In genomic region chr19:28028881-28029280, GRCh38 we compare ENCODE assay signal across 27 cellular contexts.
"Had no signal": no experiment of that assay in that cellular context is flagged by ENCODE, and none has a peak within 500 bp of the region (broad histone marks: within the 10 kb centered on the region; RNA-seq: fewer than 3 reads in every experiment).

No MANE protein-coding gene starts in this region.

- H3K4me1 ChIP-seq: body of pancreas, esophagus muscularis mucosa, gastroesophageal sphincter, heart right ventricle had no signal

- DNase-seq: activated CD4-positive, alpha-beta memory T cell treated with anti-CD3 and anti-CD28 coated beads, Interleukin-2, amount 10 ng/mL, durations not matched to agents 7 days and 5 days; activated CD4-positive, alpha-beta T cell treated with anti-CD3 and anti-CD28 coated beads for 1 hour; activated CD4-positive, alpha-beta T cell treated with anti-CD3 and anti-CD28 coated beads for 4 hours; activated CD4-positive, alpha-beta T cell treated with anti-CD3 and anti-CD28 coated beads, Interleukin-2, amount 10 ng/mL, durations not matched to agents 7 days and 5 days; activated CD4-positive, alpha-beta T cell treated with anti-CD3 and anti-CD28 coated beads, Interleukin-2, amount 50 U/mL, for 4 hours; activated CD8-positive, alpha-beta memory T cell treated with anti-CD3 and anti-CD28 coated beads, Interleukin-2, amount 50 U/mL, for 48 hours; activated gamma-delta T cell; activated naive CD4-positive, alpha-beta T cell treated with anti-CD3 and anti-CD28 coated beads for 36 hours; activated naive CD8-positive, alpha-beta T cell treated with anti-CD3 and anti-CD28 coated beads, Interleukin-2, amount 10 ng/mL, durations not matched to agents 7 days and 5 days; activated T-cell treated with anti-CD3 and anti-CD28 coated beads for 4 hours; activated T-cell treated with anti-CD3 and anti-CD28 coated beads, Interleukin-2, amount 50 U/mL, for 24 hours; activated T-cell treated with anti-CD3 and anti-CD28 coated beads, Interleukin-2, amount 50 U/mL, for 72 hours; amniotic stem cell; anterior cingulate cortex; body of pancreas; caudate nucleus; cortex of kidney; dermis blood vessel endothelial cell; effector CD4-positive, alpha-beta T cell; effector memory CD8-positive, alpha-beta T cell; erythroblast; foreskin melanocyte; heart right ventricle; T-helper 2 cell had no signal

- H3K27ac ChIP-seq: body of pancreas, esophagus muscularis mucosa, gastroesophageal sphincter, heart right ventricle, VCaP had no signal

- H3K9me3 ChIP-seq: body of pancreas, heart right ventricle had no signal

- H3K36me3 ChIP-seq: esophagus muscularis mucosa, gastroesophageal sphincter, heart right ventricle had no signal

- H3K4me3 ChIP-seq: body of pancreas, esophagus muscularis mucosa, gastroesophageal sphincter, heart right ventricle had no signal

- H3K27me3 ChIP-seq: body of pancreas, esophagus muscularis mucosa, gastroesophageal sphincter, heart right ventricle had no signal
